In the genomic region with DNA sequence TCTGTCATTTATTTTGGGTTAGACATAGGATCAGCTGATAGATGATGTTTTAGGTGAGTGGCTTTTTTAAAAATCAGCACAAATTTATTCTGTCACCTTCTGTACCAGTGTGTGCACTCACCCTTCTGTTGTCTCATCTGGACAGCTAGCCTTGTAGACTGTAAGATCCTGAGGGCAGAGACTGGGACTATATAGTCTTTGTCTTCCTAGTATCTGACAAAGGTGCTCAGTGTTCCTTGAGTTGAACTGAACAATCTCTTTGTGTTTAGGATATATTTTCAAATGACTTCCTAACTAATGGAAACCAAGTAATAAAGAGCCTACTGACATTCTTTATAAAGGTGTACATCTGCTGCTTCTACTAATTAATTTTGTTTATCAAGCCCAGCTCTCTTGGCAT, we compare ENCODE assay signal across 1 cellular context.
TF ChIP-seq lines count a peak whose summit lies in the region.

No MANE protein-coding gene starts in this region.

TF ChIP-seq in A549, 52 proteins besides CTCF, POLR2A, EP300 and RAD21:
- no peak for TF ChIP-seq PHF8 (IDR thresholded peaks at IDR 0.05; ENCODE audit: borderline replicate concordance, low read depth)
- no peak for TF ChIP-seq MAZ (IDR thresholded peaks at IDR 0.05; ENCODE audit: borderline replicate concordance, low read depth, low read length)
- TF ChIP-seq BHLHE40 (IDR thresholded peaks at IDR 0.05; ENCODE audit: low read depth, low read length): no peak
- TF ChIP-seq ZNF302 (CRISPR knock-in tag; IDR thresholded peaks at IDR 0.05): no peak
- TF ChIP-seq, protein P1, sequence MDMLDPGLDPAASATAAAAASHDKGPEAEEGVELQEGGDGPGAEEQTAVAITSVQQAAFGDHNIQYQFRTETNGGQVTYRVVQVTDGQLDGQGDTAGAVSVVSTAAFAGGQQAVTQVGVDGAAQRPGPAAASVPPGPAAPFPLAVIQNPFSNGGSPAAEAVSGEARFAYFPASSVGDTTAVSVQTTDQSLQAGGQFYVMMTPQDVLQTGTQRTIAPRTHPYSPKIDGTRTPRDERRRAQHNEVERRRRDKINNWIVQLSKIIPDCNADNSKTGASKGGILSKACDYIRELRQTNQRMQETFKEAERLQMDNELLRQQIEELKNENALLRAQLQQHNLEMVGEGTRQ (IDR thresholded peaks at IDR 0.05): no peak
- TF ChIP-seq FOSB (CRISPR knock-in tag; IDR thresholded peaks at IDR 0.05): no peak
- TF ChIP-seq, protein P2, sequence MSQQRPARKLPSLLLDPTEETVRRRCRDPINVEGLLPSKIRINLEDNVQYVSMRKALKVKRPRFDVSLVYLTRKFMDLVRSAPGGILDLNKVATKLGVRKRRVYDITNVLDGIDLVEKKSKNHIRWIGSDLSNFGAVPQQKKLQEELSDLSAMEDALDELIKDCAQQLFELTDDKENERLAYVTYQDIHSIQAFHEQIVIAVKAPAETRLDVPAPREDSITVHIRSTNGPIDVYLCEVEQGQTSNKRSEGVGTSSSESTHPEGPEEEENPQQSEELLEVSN (IDR thresholded peaks at IDR 0.05; ENCODE audit: borderline replicate concordance, low read depth): no peak
- no peak for TF ChIP-seq RNF2 (IDR thresholded peaks at IDR 0.05; ENCODE audit: borderline replicate concordance, low read depth)
- no peak for TF ChIP-seq CHD2 (IDR thresholded peaks at IDR 0.05; ENCODE audit: low read length, partially characterized antibody)
- TF ChIP-seq RFX5 (IDR thresholded peaks at IDR 0.05): no peak
- TF ChIP-seq, protein P3, sequence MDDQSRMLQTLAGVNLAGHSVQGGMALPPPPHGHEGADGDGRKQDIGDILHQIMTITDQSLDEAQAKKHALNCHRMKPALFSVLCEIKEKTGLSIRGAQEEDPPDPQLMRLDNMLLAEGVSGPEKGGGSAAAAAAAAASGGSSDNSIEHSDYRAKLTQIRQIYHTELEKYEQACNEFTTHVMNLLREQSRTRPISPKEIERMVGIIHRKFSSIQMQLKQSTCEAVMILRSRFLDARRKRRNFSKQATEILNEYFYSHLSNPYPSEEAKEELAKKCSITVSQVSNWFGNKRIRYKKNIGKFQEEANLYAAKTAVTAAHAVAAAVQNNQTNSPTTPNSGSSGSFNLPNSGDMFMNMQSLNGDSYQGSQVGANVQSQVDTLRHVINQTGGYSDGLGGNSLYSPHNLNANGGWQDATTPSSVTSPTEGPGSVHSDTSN (IDR thresholded peaks at IDR 0.05): no peak
- TF ChIP-seq HEYL (CRISPR knock-in tag; IDR thresholded peaks at IDR 0.05): no peak
- no peak for TF ChIP-seq JUN (IDR thresholded peaks at IDR 0.05)
- TF ChIP-seq HOXB5 (CRISPR knock-in tag; IDR thresholded peaks at IDR 0.05): no peak
- no peak for TF ChIP-seq HOXB13 (CRISPR knock-in tag; IDR thresholded peaks at IDR 0.05; ENCODE audit: low read depth)
- no peak for TF ChIP-seq EHF (CRISPR knock-in tag; IDR thresholded peaks at IDR 0.05)
- no peak for TF ChIP-seq FOSL2 (IDR thresholded peaks at IDR 0.05)
- TF ChIP-seq FOSL2 (CRISPR knock-in tag; IDR thresholded peaks at IDR 0.05): no peak
- TF ChIP-seq POLR2AphosphoS2 (conservative IDR thresholded peaks at IDR 0.05; ENCODE audit: low read length): no peak
- TF ChIP-seq ESRRA (IDR thresholded peaks at IDR 0.05; ENCODE audit: borderline replicate concordance, low read length): no peak
- no peak for TF ChIP-seq RARB (CRISPR knock-in tag; IDR thresholded peaks at IDR 0.05)
